13 cellular contexts compared by ENCODE assay signal in the genomic region with DNA sequence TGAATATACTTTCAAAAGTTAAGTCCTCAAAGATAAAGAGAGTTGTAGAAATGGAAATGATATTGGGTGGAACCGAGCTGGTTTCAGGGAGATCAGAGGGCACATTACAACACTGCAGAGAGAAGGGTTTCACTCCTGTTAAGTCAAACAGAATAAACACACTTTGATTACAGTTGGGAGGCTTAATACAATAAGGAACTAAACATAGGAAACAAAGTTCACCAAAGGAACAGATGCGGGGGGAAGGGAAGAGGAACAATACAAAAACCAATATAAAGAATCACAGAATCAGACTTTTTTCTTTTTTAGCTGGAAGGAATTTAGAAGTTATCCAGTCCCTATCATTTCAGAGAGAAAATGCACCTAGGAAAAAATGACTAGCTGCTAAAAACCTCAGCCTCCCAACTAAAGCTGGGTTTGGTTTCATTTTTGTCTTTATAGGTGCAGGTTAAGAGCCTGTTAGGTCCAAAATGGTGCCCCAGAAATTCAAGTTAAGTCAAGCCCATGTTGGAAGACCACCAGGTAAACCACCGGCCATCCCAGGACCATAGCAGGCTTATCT.
A peak's percentile ranks its signal among the peaks of the same experiment; 100 is the strongest.
DNase-seq lines count a peak whose midpoint lies in the region; ATAC-seq, FAIRE-seq and TF ChIP-seq lines count a peak whose summit lies in the region.
"Had no signal": no experiment of that assay in that cellular context is flagged by ENCODE, and none has a peak within 500 bp of the region (broad histone marks: within the 10 kb centered on the region; RNA-seq: fewer than 3 reads in every experiment).

No MANE protein-coding gene starts in this region.

- WGBS in HUES64, result 80% methylated on average over 2 of the region's 3 CpGs
- 80 to 84% (median 84%) methylated on average over 3 of the region's 3 CpGs for WGBS in psoas muscle, 3 donors

- H3K4me3 ChIP-seq in HUES64 (ENCODE audit: low read length), result peak overlapping the region; percentile 22; the same call in 1 of the 2 replicates
- peak overlapping the region; percentile 5; the same call in 1 of the 2 replicates for H3K4me3 ChIP-seq in iPS-20b (ENCODE audit: low read length)
- peak overlapping the region; percentile 59 for H3K4me3 ChIP-seq in rectal smooth muscle tissue (ENCODE audit: low read length)
- no peak overlapping the region for H3K4me3 ChIP-seq in psoas muscle

- intact Hi-C loops in psoas muscle (cut with DNase I), result no loop called here

- peak overlapping the region; percentile 1 for H3K27ac Mint-ChIP-seq in activated naive CD8-positive, alpha-beta T cell treated with anti-CD3 and anti-CD28 coated beads for 36 hours
- H3K27ac Mint-ChIP-seq: activated naive CD8-positive, alpha-beta T cell treated with anti-CD3 and anti-CD28 coated beads, Interleukin-2, amount 10 ng/mL, durations not matched to agents 7 days and 5 days had no signal

- no peaks in the 10 kb centered on the region for H3K36me3 Mint-ChIP-seq in activated naive CD8-positive, alpha-beta T cell treated with anti-CD3 and anti-CD28 coated beads for 36 hours

- H3K27ac ChIP-seq in HUES64 (ENCODE audit: low read depth, low read length) (no peak overlapping the region), iPS-20b (ENCODE audit: low read length) (no peak overlapping the region), rectal smooth muscle tissue (ENCODE audit: low read depth, low read length) (no peak overlapping the region), psoas muscle (no peak overlapping the region)
- H3K27ac ChIP-seq: HL-60 had no signal

- DNase-seq in activated naive CD8-positive, alpha-beta T cell treated with anti-CD3 and anti-CD28 coated beads for 36 hours, result no peak
- no peak for DNase-seq in psoas muscle
- no peak for DNase-seq in urothelium cell line (ENCODE audit: low spot score)
- DNase-seq in H54 (ENCODE audit: insufficient read length, low spot score), result no peak
- DNase-seq: activated CD4-positive, alpha-beta T cell treated with anti-CD3 and anti-CD28 coated beads for 4 hours; activated naive CD8-positive, alpha-beta T cell treated with anti-CD3 and anti-CD28 coated beads, Interleukin-2, amount 10 ng/mL, durations not matched to agents 7 days and 5 days; immature natural killer cell; retina had no signal

- H3K9me3 Mint-ChIP-seq in activated naive CD8-positive, alpha-beta T cell treated with anti-CD3 and anti-CD28 coated beads for 36 hours, result no peaks in the 10 kb centered on the region
- H3K9me3 Mint-ChIP-seq: immature natural killer cell had no signal

- H3K4me1 ChIP-seq in HUES64 (ENCODE audit: insufficient read depth, low read length), result peaks cover 32% of the 10 kb centered on the region
- H3K4me1 ChIP-seq in iPS-20b (ENCODE audit: insufficient read depth, low read length), result peaks cover 21% of the 10 kb centered on the region
- H3K4me1 ChIP-seq in rectal smooth muscle tissue (ENCODE audit: control insufficient read depth, insufficient read depth, low read length), result peaks cover 7% of the 10 kb centered on the region
- peaks cover 23% of the 10 kb centered on the region for H3K4me1 ChIP-seq in psoas muscle

- no peaks in the 10 kb centered on the region for H3K27me3 ChIP-seq in HUES64 (ENCODE audit: insufficient read depth, low read length)
- no peaks in the 10 kb centered on the region for H3K27me3 ChIP-seq in iPS-20b (ENCODE audit: insufficient read depth, low read length)
- no peaks in the 10 kb centered on the region for H3K27me3 ChIP-seq in rectal smooth muscle tissue (ENCODE audit: control insufficient read depth, insufficient read depth, low read length)
- H3K27me3 ChIP-seq in psoas muscle (ENCODE audit: insufficient read depth in 3 of 3, low read length in 2 of 3), result no peaks in the 10 kb centered on the region

- H3K4me3 Mint-ChIP-seq in activated naive CD8-positive, alpha-beta T cell treated with anti-CD3 and anti-CD28 coated beads for 36 hours, result no peak overlapping the region
- H3K4me3 Mint-ChIP-seq: activated naive CD8-positive, alpha-beta T cell treated with anti-CD3 and anti-CD28 coated beads, Interleukin-2, amount 10 ng/mL, durations not matched to agents 7 days and 5 days; immature natural killer cell had no signal

- H3K9ac ChIP-seq in HUES64 (ENCODE audit: low read depth, low read length) (no peak overlapping the region), iPS-20b (ENCODE audit: low read depth, low read length) (no peak overlapping the region), rectal smooth muscle tissue (ENCODE audit: low read length) (no peak overlapping the region)

- no peaks in the 10 kb centered on the region for H3K27me3 Mint-ChIP-seq in activated naive CD8-positive, alpha-beta T cell treated with anti-CD3 and anti-CD28 coated beads for 36 hours
- H3K27me3 Mint-ChIP-seq: activated naive CD8-positive, alpha-beta T cell treated with anti-CD3 and anti-CD28 coated beads, Interleukin-2, amount 10 ng/mL, durations not matched to agents 7 days and 5 days had no signal

- no peak for ATAC-seq in psoas muscle
- ATAC-seq in GM18520 (IDR thresholded peaks at IDR 0.05; ENCODE audit: unreplicated experiment), result no peak

- TF ChIP-seq CTCF in psoas muscle (IDR thresholded peaks at IDR 0.05), result no peak

- H3K4me1 Mint-ChIP-seq in activated naive CD8-positive, alpha-beta T cell treated with anti-CD3 and anti-CD28 coated beads for 36 hours, result peaks cover 23% of the 10 kb centered on the region

- H3K9me3 ChIP-seq in HUES64 (ENCODE audit: insufficient read depth, low read depth, low read length), result no peaks in the 10 kb centered on the region
- H3K9me3 ChIP-seq in iPS-20b (ENCODE audit: insufficient read depth, low read depth, low read length), result no peaks in the 10 kb centered on the region
- no peaks in the 10 kb centered on the region for H3K9me3 ChIP-seq in psoas muscle

- no peaks in the 10 kb centered on the region for H3K36me3 ChIP-seq in HUES64 (ENCODE audit: insufficient read depth, low read length)
- no peaks in the 10 kb centered on the region for H3K36me3 ChIP-seq in iPS-20b (ENCODE audit: insufficient read depth, low read depth, low read length)
- H3K36me3 ChIP-seq in rectal smooth muscle tissue (ENCODE audit: control insufficient read depth, insufficient read depth, low read length), result no peaks in the 10 kb centered on the region
- H3K36me3 ChIP-seq in psoas muscle (ENCODE audit: insufficient read depth in 1 of 2, low read depth in 1 of 2), result no peaks in the 10 kb centered on the region

- no peak for TF ChIP-seq POLR2A in H54 (IDR thresholded peaks at IDR 0.05; ENCODE audit: low read depth, low read length)

- FAIRE-seq in urothelium cell line (lab: Jason Lieb, UNC), result no peak
- FAIRE-seq in H54 (lab: Jason Lieb, UNC), result no peak
